ENCODE assay signal across 25 cellular contexts in genomic region chr18:27602092-27602491, GRCh38.
"Had no signal": no experiment of that assay in that cellular context is flagged by ENCODE, and none has a peak within 500 bp of the region (broad histone marks: within the 10 kb centered on the region; RNA-seq: fewer than 3 reads in every experiment).

No MANE protein-coding gene starts in this region.

- DNase-seq: islet precursor cell; left ventricle myocardium inferior; mesendoderm; naive B cell; natural killer cell; nephron progenitor cell; ovary; stimulated activated CD4-positive, alpha-beta T cell treated with anti-CD3 and anti-CD28 coated beads, Interleukin-12 subunit alpha, Interleukin-12 subunit beta, amount 100 ng/mL, for 4 hours; stimulated activated CD4-positive, alpha-beta T cell treated with anti-CD3 and anti-CD28 coated beads, Interleukin-15, amount 100 ng/mL, for 24 hours; stimulated activated CD4-positive, alpha-beta T cell treated with anti-CD3 and anti-CD28 coated beads, Interleukin-2, amount 100 ng/mL, for 24 hours; stimulated activated CD4-positive, alpha-beta T cell treated with anti-CD3 and anti-CD28 coated beads, Interleukin-4, amount 100 ng/mL, for 1 hour; stimulated activated naive B cell treated with anti-CD40 and anti-IgM and Interleukin-4, amounts not matched to agents 10 μg/mL and 1 μg/mL and 100 μg/mL, for 72 hours; stimulated activated naive CD8-positive, alpha-beta T cell treated with anti-CD3 and anti-CD28 coated beads, Interleukin-15, Interleukin-2, amounts not matched to agents 100 U/mL and 50 U/mL, for 24 hours; stomach; testis; thyroid gland; transverse colon; upper lobe of left lung had no signal

- H3K36me3 Mint-ChIP-seq: mesothelial cell of epicardium; naive B cell; natural killer cell; stimulated activated naive B cell treated with anti-CD40 and anti-IgM and Interleukin-4, amounts not matched to agents 10 μg/mL and 1 μg/mL and 100 μg/mL, for 72 hours had no signal

- H3K9me3 ChIP-seq: right atrium auricular region, stomach, testis, thyroid gland, transverse colon, upper lobe of left lung, vagina had no signal

- H3K4me3 ChIP-seq: left ventricle myocardium inferior, lung, ovary, right atrium auricular region, skin epidermis, stomach, testis, thyroid gland, transverse colon, upper lobe of left lung, vagina had no signal

- H3K36me3 ChIP-seq: left ventricle myocardium inferior, ovary, right atrium auricular region, stomach, thyroid gland, transverse colon, upper lobe of left lung, vagina had no signal

- H3K4me1 ChIP-seq: right atrium auricular region, testis, thyroid gland, transverse colon, upper lobe of left lung, vagina had no signal

- H3K9me3 Mint-ChIP-seq: nephron progenitor cell had no signal

- H3K27me3 ChIP-seq: ovary, right atrium auricular region, stomach, testis, thyroid gland, transverse colon, upper lobe of left lung, vagina had no signal

- H3K4me3 Mint-ChIP-seq: mesothelial cell of epicardium; naive B cell; natural killer cell; nephron progenitor cell; stimulated activated naive B cell treated with anti-CD40 and anti-IgM and Interleukin-4, amounts not matched to agents 10 μg/mL and 1 μg/mL and 100 μg/mL, for 72 hours had no signal

- H3K27ac Mint-ChIP-seq: mesothelial cell of epicardium; naive B cell; natural killer cell; nephron progenitor cell; progenitor cell of endocrine pancreas; stimulated activated naive B cell treated with anti-CD40 and anti-IgM and Interleukin-4, amounts not matched to agents 10 μg/mL and 1 μg/mL and 100 μg/mL, for 72 hours had no signal

- H3K27ac ChIP-seq: left ventricle myocardium inferior, ovary, right atrium auricular region, skin epidermis, stomach, testis, thyroid gland, transverse colon, upper lobe of left lung, vagina had no signal

- ATAC-seq: natural killer cell; sciatic nerve; stimulated activated naive B cell treated with anti-CD40 and anti-IgM and Interleukin-4, amounts not matched to agents 10 μg/mL and 1 μg/mL and 100 μg/mL, for 72 hours; stimulated activated naive CD8-positive, alpha-beta T cell treated with anti-CD3 and anti-CD28 coated beads, Interleukin-15, Interleukin-2, amounts not matched to agents 100 U/mL and 50 U/mL, for 24 hours had no signal

- H3K4me1 Mint-ChIP-seq: naive B cell; natural killer cell; stimulated activated naive B cell treated with anti-CD40 and anti-IgM and Interleukin-4, amounts not matched to agents 10 μg/mL and 1 μg/mL and 100 μg/mL, for 72 hours had no signal

- H3K27me3 Mint-ChIP-seq: naive B cell, progenitor cell of endocrine pancreas had no signal
